ENCODE assay signal across 15 cellular contexts in genomic region chr1:88463401-88463800, GRCh38.
DNase-seq lines count a peak whose midpoint lies in the region; ATAC-seq and TF ChIP-seq lines count a peak whose summit lies in the region.
"Had no signal": no experiment of that assay in that cellular context is flagged by ENCODE, and none has a peak within 500 bp of the region (broad histone marks: within the 10 kb centered on the region; RNA-seq: fewer than 3 reads in every experiment).

No MANE protein-coding gene starts in this region.

- ATAC-seq in heart right ventricle = no peak
- no peak for ATAC-seq in left ventricle myocardium superior
- peak; percentile 33 for ATAC-seq in gastroesophageal sphincter
- ATAC-seq in mucosa of descending colon = no peak
- ATAC-seq in activated CD8-positive, alpha-beta T cell treated with anti-CD3 and anti-CD28 coated beads for 36 hours = no peak
- no peak for ATAC-seq in GM21447 (IDR thresholded peaks at IDR 0.05; ENCODE audit: unreplicated experiment)
- ATAC-seq: activated T-helper 17 cell treated with anti-CD3 and anti-CD28 coated beads, Interleukin-2, amount 50 U/mL, for 72 hours; stimulated activated naive CD8-positive, alpha-beta T cell treated with anti-CD3 and anti-CD28 coated beads, Interleukin-15, amount 100 ng/mL, for 72 hours had no signal

- H3K27ac Mint-ChIP-seq in activated CD8-positive, alpha-beta T cell treated with anti-CD3 and anti-CD28 coated beads for 36 hours = no peak overlapping the region
- H3K27ac Mint-ChIP-seq: activated T-helper 17 cell treated with anti-CD3 and anti-CD28 coated beads, Interleukin-2, amount 50 U/mL, for 72 hours; stimulated activated naive CD8-positive, alpha-beta T cell treated with anti-CD3 and anti-CD28 coated beads, Interleukin-15, amount 100 ng/mL, for 72 hours had no signal

- no peaks in the 10 kb centered on the region for H3K36me3 Mint-ChIP-seq in activated CD8-positive, alpha-beta T cell treated with anti-CD3 and anti-CD28 coated beads for 36 hours (ENCODE audit: low read depth)

- H3K4me1 Mint-ChIP-seq in activated CD8-positive, alpha-beta T cell treated with anti-CD3 and anti-CD28 coated beads for 36 hours (ENCODE audit: low read depth) = no peaks in the 10 kb centered on the region
- H3K4me1 Mint-ChIP-seq: activated T-helper 17 cell treated with anti-CD3 and anti-CD28 coated beads, Interleukin-2, amount 50 U/mL, for 72 hours; stimulated activated naive CD8-positive, alpha-beta T cell treated with anti-CD3 and anti-CD28 coated beads, Interleukin-15, amount 100 ng/mL, for 72 hours had no signal

- CTCF ChIA-PET in activated CD8-positive, alpha-beta T cell treated with anti-CD3 and anti-CD28 coated beads for 36 hours (lab: Charles Lee) = no interaction called here

- TF ChIP-seq EP300 in gastroesophageal sphincter (IDR thresholded peaks at IDR 0.05) (no peak), ovary (IDR thresholded peaks at IDR 0.05) (no peak)

- intact Hi-C loops in heart right ventricle (cut with DNase I) (loop anchor here in 1 of 10 donors (5.0 to 10.0 kb wide), 2 partner anchors 69 to 159 kb away; no protein-coding TSS in a partner anchor), left ventricle myocardium superior (cut with micrococcal nuclease) (no loop called here), ovary (cut with DNase I) (no loop called here), uterus (cut with DNase I; ENCODE audit: low total_unique reads) (no loop called here), mucosa of descending colon (cut with DNase I, micrococcal nuclease) (no loop called here)
- intact Hi-C loops in activated CD8-positive, alpha-beta T cell treated with anti-CD3 and anti-CD28 coated beads for 36 hours (cut with micrococcal nuclease) = no loop called here

- peaks cover 23% of the 10 kb centered on the region for H3K27me3 Mint-ChIP-seq in activated CD8-positive, alpha-beta T cell treated with anti-CD3 and anti-CD28 coated beads for 36 hours

- no peak for DNase-seq in heart right ventricle
- no peak for DNase-seq in left ventricle myocardium superior
- no peak for DNase-seq in ovary
- DNase-seq in uterus = no peak
- DNase-seq in mucosa of descending colon = no peak
- DNase-seq in activated CD8-positive, alpha-beta T cell treated with anti-CD3 and anti-CD28 coated beads for 36 hours = no peak
- DNase-seq: erythroblast; Kasumi-1; NCI-H146; stimulated activated naive CD8-positive, alpha-beta T cell treated with anti-CD3 and anti-CD28 coated beads, Interleukin-15, amount 100 ng/mL, for 72 hours; SW 1271 had no signal

- H3K4me3 ChIP-seq in heart right ventricle (peak overlapping the region in 3 of 10 donors; percentile 47 to 54 (median 51)), gastroesophageal sphincter (peak overlapping the region in 1 of 2 donors; percentile 58), ovary (no peak overlapping the region), uterus (peak overlapping the region in 1 of 2 donors; percentile 48), mucosa of descending colon (no peak overlapping the region)

- H3K36me3 ChIP-seq in heart right ventricle (no peaks in the 10 kb centered on the region), gastroesophageal sphincter (no peaks in the 10 kb centered on the region), ovary (no peaks in the 10 kb centered on the region), uterus (no peaks in the 10 kb centered on the region), mucosa of descending colon (ENCODE audit: low read depth) (no peaks in the 10 kb centered on the region)

- WGBS in heart right ventricle, 2 donors = 61 to 64% methylated on average over 5 of the region's 5 CpGs
- WGBS in gastroesophageal sphincter (ENCODE audit: low coverage in 1 of 2), 2 donors = 14 to 17% methylated on average over 5 of the region's 5 CpGs
- WGBS in ovary, 3 donors = 12 to 26% (median 23%) methylated on average over 5 of the region's 5 CpGs

- no peak for TF ChIP-seq CTCF in heart right ventricle (IDR thresholded peaks at IDR 0.05)
- no peak for TF ChIP-seq CTCF in gastroesophageal sphincter (IDR thresholded peaks at IDR 0.05)
- no peak for TF ChIP-seq CTCF in ovary (IDR thresholded peaks at IDR 0.05)
- no peak for TF ChIP-seq CTCF in uterus (IDR thresholded peaks at IDR 0.05)
- no peak for TF ChIP-seq CTCF in mucosa of descending colon (IDR thresholded peaks at IDR 0.05)
- TF ChIP-seq CTCF in activated CD8-positive, alpha-beta T cell treated with anti-CD3 and anti-CD28 coated beads for 36 hours (IDR thresholded peaks at IDR 0.05) = no peak

- H3K27me3 ChIP-seq in heart right ventricle (peaks cover 0 to 36% (median 0%) of the 10 kb centered on the region in 7 donors), gastroesophageal sphincter (no peaks in the 10 kb centered on the region), ovary (no peaks in the 10 kb centered on the region), uterus (no peaks in the 10 kb centered on the region)

- peaks cover 0 to 6% (median 0%) of the 10 kb centered on the region in 9 donors for H3K4me1 ChIP-seq in heart right ventricle
- peaks cover 0 to 26% (median 0%) of the 10 kb centered on the region in 3 donors for H3K4me1 ChIP-seq in gastroesophageal sphincter
- no peaks in the 10 kb centered on the region for H3K4me1 ChIP-seq in ovary (ENCODE audit: insufficient read depth)
- H3K4me1 ChIP-seq in uterus = no peaks in the 10 kb centered on the region
- H3K4me1 ChIP-seq in mucosa of descending colon (ENCODE audit: low read depth) = peaks cover 3% of the 10 kb centered on the region

- POLR2A ChIA-PET in activated CD8-positive, alpha-beta T cell treated with anti-CD3 and anti-CD28 coated beads for 36 hours (lab: Charles Lee) = no interaction called here

- H3K27ac ChIP-seq in heart right ventricle (peak overlapping the region in 6 of 10 donors; percentile 58 to 78 (median 74)), gastroesophageal sphincter (peak overlapping the region; percentile 64 to 95 (median 92)), ovary (peak overlapping the region; percentile 93 to 98), uterus (peak overlapping the region; percentile 73 to 75)
- H3K27ac ChIP-seq: HL-60 had no signal

- no peak overlapping the region for H3K4me3 Mint-ChIP-seq in activated CD8-positive, alpha-beta T cell treated with anti-CD3 and anti-CD28 coated beads for 36 hours
- H3K4me3 Mint-ChIP-seq: activated T-helper 17 cell treated with anti-CD3 and anti-CD28 coated beads, Interleukin-2, amount 50 U/mL, for 72 hours; stimulated activated naive CD8-positive, alpha-beta T cell treated with anti-CD3 and anti-CD28 coated beads, Interleukin-15, amount 100 ng/mL, for 72 hours had no signal

- TF ChIP-seq POLR2A in gastroesophageal sphincter (IDR thresholded peaks at IDR 0.05) (no peak), ovary (IDR thresholded peaks at IDR 0.05) (no peak), uterus (IDR thresholded peaks at IDR 0.05) (no peak)

- peaks cover 0 to 15% (median 0%) of the 10 kb centered on the region in 11 donors for H3K9me3 ChIP-seq in heart right ventricle
- H3K9me3 ChIP-seq in gastroesophageal sphincter = peaks cover 0 to 8% (median 0%) of the 10 kb centered on the region in 3 donors
- H3K9me3 ChIP-seq in ovary = no peaks in the 10 kb centered on the region
- no peaks in the 10 kb centered on the region for H3K9me3 ChIP-seq in uterus
- no peaks in the 10 kb centered on the region for H3K9me3 ChIP-seq in mucosa of descending colon

- H3K9me3 Mint-ChIP-seq in activated CD8-positive, alpha-beta T cell treated with anti-CD3 and anti-CD28 coated beads for 36 hours = peaks cover 2% of the 10 kb centered on the region
- H3K9me3 Mint-ChIP-seq: activated T-helper 17 cell treated with anti-CD3 and anti-CD28 coated beads, Interleukin-2, amount 50 U/mL, for 72 hours; stimulated activated naive CD8-positive, alpha-beta T cell treated with anti-CD3 and anti-CD28 coated beads, Interleukin-15, amount 100 ng/mL, for 72 hours had no signal
